ENCODE assay signal across 2 cellular contexts in genomic region chr4:3494501-3494900, GRCh38.
TF ChIP-seq lines count a peak whose summit lies in the region.

No MANE protein-coding gene starts in this region.

TF ChIP-seq in IMR-90, 13 proteins besides CTCF, POLR2A, EP300 and RAD21:
- TF ChIP-seq SMC3 (IDR thresholded peaks at IDR 0.05; ENCODE audit: low read depth, low read length) (no peak), ELK1 (IDR thresholded peaks at IDR 0.05; ENCODE audit: borderline replicate concordance, low read depth, low read length) (no peak), NFE2L2 (IDR thresholded peaks at IDR 0.05; ENCODE audit: low read depth, low read length) (no peak), CHD1 (IDR thresholded peaks at IDR 0.05; ENCODE audit: low read depth, low read length) (no peak), MXI1 (IDR thresholded peaks at IDR 0.05; ENCODE audit: borderline replicate concordance, low read depth, low read length) (no peak), BHLHE40 (IDR thresholded peaks at IDR 0.05; ENCODE audit: low read depth, low read length) (no peak)

TF ChIP-seq in K562, 482 proteins besides CTCF, POLR2A, EP300 and RAD21:
- TF ChIP-seq POLR2G (IDR thresholded peaks at IDR 0.05; ENCODE audit: low read depth, low read length) (0 out of 2 replicates have a peak, but pooled peaks have one; percentile 4), MED1 (CRISPR knock-in tag; IDR thresholded peaks at IDR 0.05; ENCODE audit: borderline replicate concordance) (no peak)
